ENCODE assay signal across 15 cellular contexts in the genomic region with DNA sequence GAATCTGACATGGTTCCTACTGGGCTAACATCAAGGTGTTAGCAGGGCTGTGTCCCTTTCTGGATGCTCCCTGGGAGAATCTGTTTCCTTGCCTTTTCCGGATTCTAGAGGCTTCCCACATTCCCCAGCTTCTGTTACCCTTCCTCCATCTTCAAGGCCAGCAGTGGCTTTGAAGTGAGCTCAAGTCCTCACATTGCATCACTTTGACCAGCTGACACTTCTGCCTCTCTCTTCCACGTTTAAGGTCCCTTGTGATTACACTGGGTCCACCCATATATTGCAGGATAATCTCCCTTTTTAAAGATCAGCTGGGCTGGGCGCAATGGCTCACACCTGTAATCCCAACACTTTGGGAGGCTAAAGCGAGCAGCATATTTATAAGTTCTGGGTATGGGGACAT.
"Had no signal": no experiment of that assay in that cellular context is flagged by ENCODE, and none has a peak within 500 bp of the region (broad histone marks: within the 10 kb centered on the region; RNA-seq: fewer than 3 reads in every experiment).

No MANE protein-coding gene starts in this region.

- H3K4me3 ChIP-seq: gastroesophageal sphincter, right atrium auricular region, tibial nerve had no signal

- H3K27me3 ChIP-seq: gastroesophageal sphincter, right atrium auricular region, tibial nerve had no signal

- H3K4me1 Mint-ChIP-seq: nephron progenitor cell had no signal

- H3K36me3 ChIP-seq: right atrium auricular region had no signal

- H3K9me3 Mint-ChIP-seq: activated T-cell treated with anti-CD3 and anti-CD28 coated beads, Interleukin-2, amount 50 U/mL, for 4 hours; T-cell had no signal

- H3K4me3 Mint-ChIP-seq: activated naive CD8-positive, alpha-beta T cell treated with anti-CD3 and anti-CD28 coated beads, Interleukin-2, amount 10 ng/mL, durations not matched to agents 7 days and 5 days; activated T-cell treated with anti-CD3 and anti-CD28 coated beads, Interleukin-2, amount 50 U/mL, for 4 hours; nephron progenitor cell had no signal

- H3K27ac Mint-ChIP-seq: activated naive CD8-positive, alpha-beta T cell treated with anti-CD3 and anti-CD28 coated beads, Interleukin-2, amount 10 ng/mL, durations not matched to agents 7 days and 5 days had no signal

- ATAC-seq: activated T-cell treated with anti-CD3 and anti-CD28 coated beads, Interleukin-2, amount 50 U/mL, for 4 hours; gastroesophageal sphincter; T-cell had no signal

- H3K9me3 ChIP-seq: gastroesophageal sphincter, right atrium auricular region, tibial nerve had no signal

- DNase-seq: activated CD4-positive, alpha-beta T cell treated with anti-CD3 and anti-CD28 coated beads for 1 hour; activated CD4-positive, alpha-beta T cell treated with anti-CD3 and anti-CD28 coated beads, Interleukin-2, amount 50 U/mL, for 4 hours; activated effector memory CD4-positive, alpha-beta T cell treated with anti-CD3 and anti-CD28 coated beads, Interleukin-2, amount 50 U/mL, for 16 hours; activated naive CD8-positive, alpha-beta T cell treated with anti-CD3 and anti-CD28 coated beads, Interleukin-2, amount 10 ng/mL, durations not matched to agents 7 days and 5 days; activated T-cell treated with anti-CD3 and anti-CD28 coated beads, Interleukin-2, amount 50 U/mL, for 4 hours; nephron progenitor cell; occipital lobe; stimulated activated CD4-positive, alpha-beta T cell treated with anti-CD3 and anti-CD28 coated beads, Interleukin-4, amount 100 ng/mL, for 1 hour; stimulated activated naive CD4-positive, alpha-beta T cell; substantia nigra; T-cell; T1000 had no signal

- H3K27ac ChIP-seq: tibial nerve had no signal

- H3K27me3 Mint-ChIP-seq: activated naive CD8-positive, alpha-beta T cell treated with anti-CD3 and anti-CD28 coated beads, Interleukin-2, amount 10 ng/mL, durations not matched to agents 7 days and 5 days; T-cell had no signal
